ENCODE assay signal across 19 cellular contexts in the genomic region with DNA sequence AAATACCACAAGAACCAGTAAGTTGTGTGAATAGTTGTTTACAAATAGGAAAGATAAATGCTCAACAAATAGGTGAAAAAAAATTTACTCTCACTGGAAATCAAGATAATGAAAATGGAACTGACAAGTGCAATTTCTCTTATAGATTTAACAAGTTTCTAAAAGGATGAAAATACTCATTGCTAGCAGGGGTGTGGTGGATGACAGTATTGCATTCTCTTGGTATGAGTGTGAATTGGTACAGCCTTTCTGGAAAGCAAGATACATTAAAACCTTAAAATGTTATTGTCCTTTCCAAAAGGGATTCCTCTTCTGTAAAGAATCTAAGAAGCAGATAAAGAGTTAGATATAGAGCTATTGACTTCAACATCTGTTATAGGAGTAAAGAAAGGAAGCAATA.
DNase-seq lines count a peak whose midpoint lies in the region; ATAC-seq, FAIRE-seq and TF ChIP-seq lines count a peak whose summit lies in the region.
"Had no signal": no experiment of that assay in that cellular context is flagged by ENCODE, and none has a peak within 500 bp of the region (broad histone marks: within the 10 kb centered on the region; RNA-seq: fewer than 3 reads in every experiment).

No MANE protein-coding gene starts in this region.

- H3K4me1 Mint-ChIP-seq in stimulated activated naive CD8-positive, alpha-beta T cell treated with anti-CD3 and anti-CD28 coated beads, Interleukin-15, amount 100 ng/mL, for 72 hours, result peaks cover 3% of the 10 kb centered on the region
- peaks cover 31% of the 10 kb centered on the region for H3K4me1 Mint-ChIP-seq in HFFc6 (ENCODE audit: low read depth)
- H3K4me1 Mint-ChIP-seq: CD4-positive, alpha-beta memory T cell had no signal

- H3K27me3 Mint-ChIP-seq in stimulated activated naive CD8-positive, alpha-beta T cell treated with anti-CD3 and anti-CD28 coated beads, Interleukin-15, amount 100 ng/mL, for 72 hours, result no peaks in the 10 kb centered on the region
- no peaks in the 10 kb centered on the region; the same call in 1 of the 2 replicates for H3K27me3 Mint-ChIP-seq in HFFc6 (ENCODE audit: insufficient read depth)

- no peaks in the 10 kb centered on the region for H4K20me1 ChIP-seq in GM12878 (ENCODE audit: control insufficient read depth, insufficient read depth)

- no peak overlapping the region for H3K4me3 Mint-ChIP-seq in stimulated activated naive CD8-positive, alpha-beta T cell treated with anti-CD3 and anti-CD28 coated beads, Interleukin-15, amount 100 ng/mL, for 72 hours
- H3K4me3 Mint-ChIP-seq in HFFc6, result no peak overlapping the region
- H3K4me3 Mint-ChIP-seq: CD4-positive, alpha-beta memory T cell had no signal

- TF ChIP-seq POLR2A in GM12878 (IDR thresholded peaks at IDR 0.05; ENCODE audit: low read depth, low read length), result no peak

- H3K27ac Mint-ChIP-seq in stimulated activated naive CD8-positive, alpha-beta T cell treated with anti-CD3 and anti-CD28 coated beads, Interleukin-15, amount 100 ng/mL, for 72 hours, result no peak overlapping the region
- no peak overlapping the region for H3K27ac Mint-ChIP-seq in HFFc6
- H3K27ac Mint-ChIP-seq: CD4-positive, alpha-beta memory T cell had no signal

- BruUV-seq in GM12878 (replicated peaks; lab: Mats Ljungman, UMichigan), result no TSS peak

- SMC1A ChIA-PET in GM12878 (lab: Charles Lee; ENCODE audit: uncharacterized antibody, unreplicated experiment), result interaction anchor here (0.7 to 1.3 kb wide), 2 partner anchors 10 to 113 kb away, joined by 3 to 4 read pairs; no protein-coding TSS in a partner anchor

- TF ChIP-seq CTCF in HFFc6 (IDR thresholded peaks at IDR 0.05) (peak; percentile 16; the same call in 1 of the 2 replicates), GM12878 (IDR thresholded peaks at IDR 0.05 in 2 of 3, conservative IDR thresholded peaks at IDR 0.05 in 1 of 3; ENCODE audit: control insufficient read depth in 2 of 3, extremely low read depth in 1 of 3, insufficient read depth in 1 of 3, low read depth in 3 of 3, low read length in 3 of 3) (no peak)

- H3K4me1 ChIP-seq in GM12878 (ENCODE audit: control insufficient read depth, insufficient read depth, low read length), result no peaks in the 10 kb centered on the region
- H3K4me1 ChIP-seq: BE2C had no signal

- H3K27me3 ChIP-seq in GM12878 (replicated peaks in 1 of 2; ENCODE audit: control insufficient read depth in 2 of 2, insufficient read depth in 2 of 2, low read length in 1 of 2), result no peaks in the 10 kb centered on the region; a peak in 1 of 4 replicates
- H3K27me3 ChIP-seq: BE2C had no signal

- H3K36me3 Mint-ChIP-seq in HFFc6 (ENCODE audit: low read depth), result no peaks in the 10 kb centered on the region
- H3K36me3 Mint-ChIP-seq: CD4-positive, alpha-beta memory T cell had no signal

- H3K9me3 Mint-ChIP-seq in stimulated activated naive CD8-positive, alpha-beta T cell treated with anti-CD3 and anti-CD28 coated beads, Interleukin-15, amount 100 ng/mL, for 72 hours, result peaks cover 0 to 4% of the 10 kb centered on the region in 2 donors
- no peaks in the 10 kb centered on the region for H3K9me3 Mint-ChIP-seq in HFFc6

- no peak for TF ChIP-seq RAD21 in GM12878 (IDR thresholded peaks at IDR 0.05; ENCODE audit: insufficient read depth, low read depth, low read length)

- H3K9me3 ChIP-seq in GM12878 (replicated peaks; ENCODE audit: control insufficient read depth, insufficient read depth, low read length), result no peaks in the 10 kb centered on the region
- H3K9me3 ChIP-seq: BE2C had no signal

- H2AFZ ChIP-seq in GM12878 (ENCODE audit: control insufficient read depth, low read depth, low read length), result no peak overlapping the region
- H2AFZ ChIP-seq: PC-9 had no signal

- no peak for TF ChIP-seq EP300 in GM12878 (IDR thresholded peaks at IDR 0.05; ENCODE audit: borderline replicate concordance in 1 of 2, control insufficient read depth in 1 of 2, low read depth in 2 of 2, low read length in 2 of 2)

- no peaks in the 10 kb centered on the region for H3K36me3 ChIP-seq in GM12878 (ENCODE audit: control insufficient read depth in 2 of 2, insufficient read depth in 2 of 2, low read length in 1 of 2)
- H3K36me3 ChIP-seq: BE2C had no signal

- no peak overlapping the region for H3K9ac ChIP-seq in GM12878 (ENCODE audit: control insufficient read depth, insufficient read depth, low read length)
- H3K9ac ChIP-seq: KMS-11 had no signal

- CTCF ChIA-PET in GM12878 (lab: Yijun Ruan, JAX), result interaction anchor here (1.3 to 1.5 kb wide), 2 partner anchors 10 to 23 kb away, joined by 3 to 4 read pairs; no protein-coding TSS in a partner anchor

- FAIRE-seq in GM12878 (lab: Jason Lieb, UNC), result no peak
- FAIRE-seq: G401.6 had no signal

- H3K27ac ChIP-seq in GM12878 (ENCODE audit: control insufficient read depth, insufficient read depth), result no peak overlapping the region
- H3K27ac ChIP-seq: KMS-11, PC-9 had no signal

- POLR2A ChIA-PET in GM12878 (lab: Charles Lee), result no interaction called here

- RAD21 ChIA-PET in GM12878 (lab: Charles Lee; ENCODE audit: unreplicated experiment), result no interaction called here

- no peak overlapping the region for H3K4me2 ChIP-seq in GM12878 (ENCODE audit: control insufficient read depth, insufficient read depth)
- H3K4me2 ChIP-seq: KMS-11, PC-9 had no signal

- no peaks in the 10 kb centered on the region for H3K79me2 ChIP-seq in GM12878 (ENCODE audit: control insufficient read depth, insufficient read depth, low read length)

- H3K4me3 ChIP-seq in GM12878, result no peak overlapping the region
- H3K4me3 ChIP-seq: PC-9 had no signal

- peak; percentile 69 for ATAC-seq in stimulated activated naive CD8-positive, alpha-beta T cell treated with anti-CD3 and anti-CD28 coated beads, Interleukin-15, amount 100 ng/mL, for 72 hours
- ATAC-seq in stimulated activated naive CD8-positive, alpha-beta T cell treated with anti-CD3 and anti-CD28 coated beads, Interleukin-15, Interleukin-2, amounts not matched to agents 100 U/mL and 50 U/mL, for 24 hours, result no peak
- no peak for ATAC-seq in GM12878
- ATAC-seq in left cardiac atrium, result no peak
- ATAC-seq: HCT116 had no signal

- intact Hi-C loops in GM12878 (cut with micrococcal nuclease; ENCODE audit: unreplicated experiment), result no loop called here
- intact Hi-C loops in left cardiac atrium (cut with DNase I), result no loop called here

- DNase-seq in stimulated activated naive CD8-positive, alpha-beta T cell treated with anti-CD3 and anti-CD28 coated beads, Interleukin-15, amount 100 ng/mL, for 72 hours, result no peak
- DNase-seq in stimulated activated naive CD8-positive, alpha-beta T cell treated with anti-CD3 and anti-CD28 coated beads, Interleukin-15, Interleukin-2, amounts not matched to agents 100 U/mL and 50 U/mL, for 24 hours, result no peak
- DNase-seq in HFFc6, result no peak
- DNase-seq in GM12878 (ENCODE audit: low read depth, low spot score), result no peak
- no peak for DNase-seq in NCI-H524 treated with DMSO at 0.1 percent for 48 hours (lab: John Stamatoyannopoulos, UW)
- no peak for DNase-seq in midbrain (lab: John Stamatoyannopoulos, UW)
- DNase-seq in left cardiac atrium, result no peak
- DNase-seq: BE2C; CD4-positive, alpha-beta memory T cell; DMS79; NCI-H1092; NCI-H1694; NCI-H2107; NCI-H226; NCI-H748 treated with DMSO at 0.1 percent for 48 hours; PC-9 had no signal

- in situ Hi-C loops in GM12878 (cut with MboI), result no loop called here

TF ChIP-seq in GM12878, 131 proteins besides CTCF, POLR2A, EP300 and RAD21:
- TF ChIP-seq ZNF622 (IDR thresholded peaks at IDR 0.05) (no peak), KLF5 (IDR thresholded peaks at IDR 0.05; ENCODE audit: partially characterized antibody) (no peak), HDAC6 (IDR thresholded peaks at IDR 0.05; ENCODE audit: unreplicated experiment) (no peak), POLR2AphosphoS5 (IDR thresholded peaks at IDR 0.05; ENCODE audit: low read length) (no peak), HDAC2 (IDR thresholded peaks at IDR 0.05) (no peak), ZNF274 (IDR thresholded peaks at IDR 0.05; ENCODE audit: insufficient read depth, insufficient read length) (no peak), JUNB (IDR thresholded peaks at IDR 0.05) (peak; percentile 55)
- TF ChIP-seq, protein P1, sequence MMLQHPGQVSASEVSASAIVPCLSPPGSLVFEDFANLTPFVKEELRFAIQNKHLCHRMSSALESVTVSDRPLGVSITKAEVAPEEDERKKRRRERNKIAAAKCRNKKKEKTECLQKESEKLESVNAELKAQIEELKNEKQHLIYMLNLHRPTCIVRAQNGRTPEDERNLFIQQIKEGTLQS (IDR thresholded peaks at IDR 0.05; ENCODE audit: borderline replicate concordance, extremely low read depth, low read depth, low read length), result no peak
- TF ChIP-seq, protein P2, sequence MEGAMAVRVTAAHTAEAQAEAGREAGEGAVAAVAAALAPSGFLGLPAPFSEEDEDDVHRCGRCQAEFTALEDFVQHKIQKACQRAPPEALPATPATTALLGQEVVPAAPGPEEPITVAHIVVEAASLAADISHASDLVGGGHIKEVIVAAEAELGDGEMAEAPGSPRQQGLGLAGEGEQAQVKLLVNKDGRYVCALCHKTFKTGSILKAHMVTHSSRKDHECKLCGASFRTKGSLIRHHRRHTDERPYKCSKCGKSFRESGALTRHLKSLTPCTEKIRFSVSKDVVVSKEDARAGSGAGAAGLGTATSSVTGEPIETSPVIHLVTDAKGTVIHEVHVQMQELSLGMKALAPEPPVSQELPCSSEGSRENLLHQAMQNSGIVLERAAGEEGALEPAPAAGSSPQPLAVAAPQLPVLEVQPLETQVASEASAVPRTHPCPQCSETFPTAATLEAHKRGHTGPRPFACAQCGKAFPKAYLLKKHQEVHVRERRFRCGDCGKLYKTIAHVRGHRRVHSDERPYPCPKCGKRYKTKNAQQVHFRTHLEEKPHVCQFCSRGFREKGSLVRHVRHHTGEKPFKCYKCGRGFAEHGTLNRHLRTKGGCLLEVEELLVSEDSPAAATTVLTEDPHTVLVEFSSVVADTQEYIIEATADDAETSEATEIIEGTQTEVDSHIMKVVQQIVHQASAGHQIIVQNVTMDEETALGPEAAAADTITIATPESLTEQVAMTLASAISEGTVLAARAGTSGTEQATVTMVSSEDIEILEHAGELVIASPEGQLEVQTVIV (IDR thresholded peaks at IDR 0.05; ENCODE audit: borderline replicate concordance, partially characterized antibody), result no peak
TF ChIP-seq in GM12878: peak in this region for 1.
